ENCODE assay signal across 11 cellular contexts in the genomic region with DNA sequence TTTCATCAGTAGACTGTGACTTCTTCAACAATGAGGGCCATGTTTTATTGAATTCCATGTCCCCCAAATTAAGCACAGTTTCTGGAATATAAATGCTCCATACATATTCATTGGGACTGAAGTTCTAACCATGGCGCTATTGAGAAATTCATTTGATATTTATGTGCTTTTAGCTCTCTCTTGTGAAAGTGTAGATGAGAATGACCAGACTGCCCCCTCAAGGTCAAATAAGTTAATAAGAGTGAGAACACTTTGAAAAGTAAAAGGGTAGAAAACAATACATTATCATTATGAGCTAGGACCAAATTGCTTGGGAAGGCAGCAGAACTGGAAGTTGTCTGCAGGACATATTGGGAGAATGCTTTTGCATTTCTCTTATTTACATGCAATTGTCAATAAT.
A peak's percentile ranks its signal among the peaks of the same experiment; 100 is the strongest.
DNase-seq lines count a peak whose midpoint lies in the region; ATAC-seq and TF ChIP-seq lines count a peak whose summit lies in the region.
"Had no signal": no experiment of that assay in that cellular context is flagged by ENCODE, and none has a peak within 500 bp of the region (broad histone marks: within the 10 kb centered on the region; RNA-seq: fewer than 3 reads in every experiment).

No MANE protein-coding gene starts in this region.

- no peaks in the 10 kb centered on the region for H3K4me1 ChIP-seq in mesenchymal stem cell (ENCODE audit: control insufficient read depth, insufficient read depth, low read depth, low read length)

- no peak overlapping the region for H2BK12ac ChIP-seq in mesenchymal stem cell (ENCODE audit: low read length in 2 of 2)

- no peak overlapping the region for H3K9ac ChIP-seq in mesenchymal stem cell (ENCODE audit: low read length)

- no peak overlapping the region for H3K27ac ChIP-seq in mesenchymal stem cell (ENCODE audit: low read length, poor library complexity, severe bottlenecking)

- no peak overlapping the region for H3K14ac ChIP-seq in mesenchymal stem cell (ENCODE audit: low read length in 2 of 2)

- no peak overlapping the region for H2BK5ac ChIP-seq in mesenchymal stem cell (ENCODE audit: low read depth, low read length, poor library complexity, severe bottlenecking)

- H3K27me3 ChIP-seq in mesenchymal stem cell (ENCODE audit: control insufficient read depth in 1 of 2, insufficient read depth in 1 of 2, low read length in 2 of 2): no peaks in the 10 kb centered on the region

- H4K91ac ChIP-seq in mesenchymal stem cell (ENCODE audit: low read length): no peak overlapping the region

- no peak for ATAC-seq in HG03521 (IDR thresholded peaks at IDR 0.05; ENCODE audit: unreplicated experiment)
- ATAC-seq: natural killer cell treated with Interleukin-12 subunit alpha and Interleukin-12 subunit beta and Interleukin-15 and Interleukin-18, amount 100 ng/mL, for 72 hours had no signal

- no peak overlapping the region for H3K4ac ChIP-seq in mesenchymal stem cell (ENCODE audit: low read depth in 1 of 2, low read length in 2 of 2)

- H3K18ac ChIP-seq in mesenchymal stem cell (ENCODE audit: low read depth in 1 of 2, low read length in 2 of 2): no peak overlapping the region

- H2BK15ac ChIP-seq in mesenchymal stem cell (ENCODE audit: low read depth, poor library complexity, severe bottlenecking): no peak overlapping the region

- WGBS in mesenchymal stem cell: 78% methylated on average over 1 of the region's 1 CpG

- H3K9me3 ChIP-seq in mesenchymal stem cell (ENCODE audit: control insufficient read depth, low read length): no peaks in the 10 kb centered on the region

- H2AK5ac ChIP-seq in mesenchymal stem cell (ENCODE audit: low read length, severe bottlenecking): no peak overlapping the region

- H3K36me3 ChIP-seq in mesenchymal stem cell (ENCODE audit: control insufficient read depth in 1 of 2, insufficient read depth in 2 of 2, low read depth in 1 of 2, low read length in 2 of 2): no peaks in the 10 kb centered on the region

- DNase-seq in ELR (ENCODE audit: low read depth) (peak; percentile 58), cardiac fibroblast (ENCODE audit: low read depth in 2 of 2) (peak; percentile 32 to 59), mesenchymal stem cell (peak; percentile 16), putamen (ENCODE audit: low spot score) (no peak)
- DNase-seq in stimulated activated CD8-positive, alpha-beta memory T cell treated with anti-CD3 and anti-CD28 coated beads, Interleukin-4, amount 100 ng/mL, for 48 hours: no peak
- DNase-seq: central memory CD4-positive, alpha-beta T cell; hippocampal formation; NCI-H510A had no signal

- H2AFZ ChIP-seq in mesenchymal stem cell (ENCODE audit: low read depth, low read length): no peak overlapping the region

- H3K4me2 ChIP-seq in mesenchymal stem cell (ENCODE audit: low read length, poor library complexity, severe bottlenecking): no peak overlapping the region

- peak; percentile 49; the same call in 1 of the 2 replicates for TF ChIP-seq CTCF in LNCAP (IDR thresholded peaks at IDR 0.05)
- TF ChIP-seq CTCF in cardiac fibroblast (IDR thresholded peaks at IDR 0.05; ENCODE audit: low read depth, low read length): peak; percentile 16

- H2BK120ac ChIP-seq in mesenchymal stem cell (ENCODE audit: low read depth, low read length): no peak overlapping the region

- no peak overlapping the region for H3K4me3 ChIP-seq in cardiac fibroblast (replicated peaks in 1 of 2; ENCODE audit: low read depth in 2 of 2, low read length in 2 of 2)
- H3K4me3 ChIP-seq in mesenchymal stem cell (ENCODE audit: insufficient read depth in 1 of 2, low read depth in 1 of 2, low read length in 2 of 2): no peak overlapping the region

- H3K23ac ChIP-seq in mesenchymal stem cell (ENCODE audit: low read length in 2 of 2): no peak overlapping the region

- H3K79me1 ChIP-seq in mesenchymal stem cell (replicated peaks; ENCODE audit: low read length, poor library complexity, severe bottlenecking): no peaks in the 10 kb centered on the region

- no peak overlapping the region for H4K8ac ChIP-seq in mesenchymal stem cell (ENCODE audit: low read length)

Comparison
In these comparisons a context has a peak if more than half of its experiments do, and no peak if none do; other contexts are left out.
1. DNase-seq: peak in ELR (single experiment), cardiac fibroblast (2 of 2) and mesenchymal stem cell (single experiment); none in stimulated activated CD8-positive, alpha-beta memory T cell treated with anti-CD3 and anti-CD28 coated beads, Interleukin-4, amount 100 ng/mL, for 48 hours (single experiment) and putamen (single experiment).